In genomic region chr20:4233520-4233919, GRCh38 we compare ENCODE assay signal across 20 cellular contexts.
DNase-seq lines count a peak whose midpoint lies in the region; ATAC-seq and TF ChIP-seq lines count a peak whose summit lies in the region.
"Had no signal": no experiment of that assay in that cellular context is flagged by ENCODE, and none has a peak within 500 bp of the region (broad histone marks: within the 10 kb centered on the region; RNA-seq: fewer than 3 reads in every experiment).

No MANE protein-coding gene starts in this region.

- H3K9me3 Mint-ChIP-seq in stimulated activated naive CD8-positive, alpha-beta T cell treated with anti-CD3 and anti-CD28 coated beads, Interleukin-15, amount 100 ng/mL, for 72 hours = no peaks in the 10 kb centered on the region
- H3K9me3 Mint-ChIP-seq: activated naive CD8-positive, alpha-beta T cell treated with anti-CD3 and anti-CD28 coated beads for 36 hours; neural crest cell; T-cell had no signal

- H3K27me3 Mint-ChIP-seq in stimulated activated naive CD8-positive, alpha-beta T cell treated with anti-CD3 and anti-CD28 coated beads, Interleukin-15, amount 100 ng/mL, for 72 hours = peaks cover 21% of the 10 kb centered on the region

- TF ChIP-seq CTCF in NB4 (IDR thresholded peaks at IDR 0.05; ENCODE audit: low read depth, low read length) (peak; percentile 24), choroid plexus epithelial cell (conservative IDR thresholded peaks at IDR 0.05; ENCODE audit: low read depth, low read length) (peak; percentile 11)

- no peak for TF ChIP-seq POLR2A in NB4 (IDR thresholded peaks at IDR 0.05; ENCODE audit: extremely low read depth, insufficient read length)

- DNase-seq in stimulated activated naive CD8-positive, alpha-beta T cell treated with anti-CD3 and anti-CD28 coated beads, Interleukin-15, Interleukin-2, amounts not matched to agents 100 U/mL and 50 U/mL, for 24 hours = peak; percentile 9
- no peak for DNase-seq in stimulated activated naive CD8-positive, alpha-beta T cell treated with anti-CD3 and anti-CD28 coated beads, Interleukin-15, amount 100 ng/mL, for 72 hours
- no peak for DNase-seq in NB4 (ENCODE audit: low read depth)
- DNase-seq in choroid plexus epithelial cell (ENCODE audit: low read depth) = no peak
- no peak for DNase-seq in NCI-H146 (lab: John Stamatoyannopoulos, UW)
- DNase-seq: activated CD4-positive, CD25-positive, alpha-beta regulatory T cell; activated naive CD8-positive, alpha-beta T cell treated with anti-CD3 and anti-CD28 coated beads for 36 hours; activated T-cell treated with anti-CD3 and anti-CD28 coated beads, Interleukin-2, amount 50 U/mL, for 1 hour; glutamatergic neuron; mesenchymal stem cell; NCI-H187; NCI-H510A treated with DMSO at 0.1 percent for 48 hours; Peyer's patch; stimulated activated CD4-positive, alpha-beta T cell treated with anti-CD3 and anti-CD28 coated beads, Interleukin-4, amount 100 ng/mL, for 4 hours; T-cell had no signal

- H3K4me3 ChIP-seq in NB4 (ENCODE audit: low read depth, low read length) = no peak overlapping the region
- no peak overlapping the region for H3K4me3 ChIP-seq in choroid plexus epithelial cell (ENCODE audit: low read depth, low read length)
- H3K4me3 ChIP-seq: BLaER1, Peyer's patch had no signal

- no peaks in the 10 kb centered on the region for H3K4me1 Mint-ChIP-seq in stimulated activated naive CD8-positive, alpha-beta T cell treated with anti-CD3 and anti-CD28 coated beads, Interleukin-15, amount 100 ng/mL, for 72 hours
- H3K4me1 Mint-ChIP-seq: activated naive CD8-positive, alpha-beta T cell treated with anti-CD3 and anti-CD28 coated beads for 36 hours; neural crest cell; T-cell had no signal

- H3K4me3 Mint-ChIP-seq in stimulated activated naive CD8-positive, alpha-beta T cell treated with anti-CD3 and anti-CD28 coated beads, Interleukin-15, amount 100 ng/mL, for 72 hours = no peak overlapping the region
- H3K4me3 Mint-ChIP-seq: activated naive CD8-positive, alpha-beta T cell treated with anti-CD3 and anti-CD28 coated beads for 36 hours; neural crest cell; T-cell had no signal

- no peak for ATAC-seq in stimulated activated naive CD8-positive, alpha-beta T cell treated with anti-CD3 and anti-CD28 coated beads, Interleukin-15, Interleukin-2, amounts not matched to agents 100 U/mL and 50 U/mL, for 24 hours
- no peak for ATAC-seq in stimulated activated naive CD8-positive, alpha-beta T cell treated with anti-CD3 and anti-CD28 coated beads, Interleukin-15, amount 100 ng/mL, for 72 hours
- no peak for ATAC-seq in GM18909 (IDR thresholded peaks at IDR 0.05; ENCODE audit: poor library complexity, unreplicated experiment)
- no peak for ATAC-seq in GM21529 (IDR thresholded peaks at IDR 0.05; ENCODE audit: unreplicated experiment)
- ATAC-seq in GM21786 (IDR thresholded peaks at IDR 0.05; ENCODE audit: unreplicated experiment) = no peak
- ATAC-seq: T-cell had no signal

- no peak overlapping the region for H3K27ac Mint-ChIP-seq in stimulated activated naive CD8-positive, alpha-beta T cell treated with anti-CD3 and anti-CD28 coated beads, Interleukin-15, amount 100 ng/mL, for 72 hours
- H3K27ac Mint-ChIP-seq: activated naive CD8-positive, alpha-beta T cell treated with anti-CD3 and anti-CD28 coated beads for 36 hours; T-cell had no signal
